Comparison of ENCODE assay signal across 8 cellular contexts in genomic region chr9:37027582-37028424, GRCh38.
DNase-seq lines count a peak whose midpoint lies in the region; ATAC-seq lines count a peak whose summit lies in the region.

No MANE protein-coding gene starts in this region.

- ATAC-seq in GM18498 (IDR thresholded peaks at IDR 0.05; ENCODE audit: unreplicated experiment) (peak; percentile 80), HG02852 (IDR thresholded peaks at IDR 0.05; ENCODE audit: unreplicated experiment) (peak; percentile 71)

- DNase-seq in NCI-H146 (lab: John Stamatoyannopoulos, UW): peak; percentile 99
- peak; percentile 61 for DNase-seq in T-helper 22 cell (ENCODE audit: low read depth)
- DNase-seq in astrocyte of the hippocampus (ENCODE audit: low read depth, low spot score): peak; percentile 98
- peak; percentile 91 for DNase-seq in iPS DF 6.9 (ENCODE audit: low read depth, low spot score)
- DNase-seq in AML-193 (lab: John Stamatoyannopoulos, UW): no peak

- H3K4me3 ChIP-seq in iPS DF 6.9 (ENCODE audit: low read length) (peak overlapping the region; percentile 37; the same call in 1 of the 2 replicates), skin epidermis (peak overlapping the region in 5 of 7 experiments; percentile 0 to 35 (median 18))

- H3K27me3 ChIP-seq in iPS DF 6.9 (ENCODE audit: control insufficient read depth, insufficient read depth, low read length): peaks cover 95% of the 10 kb centered on the region

- H3K4me1 ChIP-seq in iPS DF 6.9 (ENCODE audit: control insufficient read depth, insufficient read depth, low read length): no peaks in the 10 kb centered on the region

- no CpG with 5 or more reads among the region's 59 CpGs for WGBS in iPS DF 6.9 (ENCODE audit: insufficient coverage, insufficient read length)

- H3K9me3 ChIP-seq in iPS DF 6.9 (ENCODE audit: control insufficient read depth, insufficient read depth, low read length): no peaks in the 10 kb centered on the region

- no peak overlapping the region for H3K27ac ChIP-seq in iPS DF 6.9 (ENCODE audit: low read length)
- H3K27ac ChIP-seq in skin epidermis: no peak overlapping the region

- no peaks in the 10 kb centered on the region for H3K36me3 ChIP-seq in iPS DF 6.9 (ENCODE audit: control insufficient read depth, insufficient read depth, low read length)

Comparison
In these comparisons a context has a peak if more than half of its experiments do, and no peak if none do; other contexts are left out.
1. DNase-seq: peak in NCI-H146 (single experiment), T-helper 22 cell (single experiment), astrocyte of the hippocampus (single experiment) and iPS DF 6.9 (single experiment); none in AML-193 (0 of 2).